Comparison of ENCODE assay signal across 26 cellular contexts in the genomic region with DNA sequence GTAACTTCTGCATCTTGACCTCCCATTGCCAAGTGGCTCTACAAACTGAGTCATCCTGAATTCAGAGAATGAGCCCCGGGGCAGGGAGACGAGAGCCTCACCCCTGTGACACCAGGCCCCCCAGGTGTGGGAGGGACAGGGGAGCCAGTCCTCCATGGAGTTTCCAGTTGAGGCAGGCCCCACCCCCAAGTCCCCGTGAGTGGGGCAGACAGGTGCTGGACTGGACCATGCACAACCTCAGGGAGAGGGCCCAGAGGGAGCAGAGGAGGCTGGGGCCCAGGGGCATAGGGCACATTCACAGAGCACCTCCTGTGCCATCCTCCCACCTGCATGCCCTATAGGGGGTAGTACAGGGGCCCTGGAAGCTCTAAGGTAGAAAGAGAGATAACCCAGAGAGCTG.
"Had no signal": no experiment of that assay in that cellular context is flagged by ENCODE, and none has a peak within 500 bp of the region (broad histone marks: within the 10 kb centered on the region; RNA-seq: fewer than 3 reads in every experiment).

No MANE protein-coding gene starts in this region.

- H3K4me3 ChIP-seq: heart right ventricle, hepatocyte, left lung, lower lobe of right lung, pancreas, prostate gland, sigmoid colon, spleen, suprapubic skin, thoracic aorta, tibial artery, upper lobe of right lung had no signal

- H3K4me1 Mint-ChIP-seq: mesothelial cell of epicardium had no signal

- H3K27ac ChIP-seq: heart right ventricle, hepatocyte, left lung, lower lobe of right lung, pancreas, prostate gland, sigmoid colon, spleen, suprapubic skin, thoracic aorta, tibial artery, upper lobe of right lung had no signal

- H3K4me1 ChIP-seq: heart right ventricle, prostate gland, sigmoid colon, suprapubic skin, tibial artery, upper lobe of right lung had no signal

- H3K36me3 ChIP-seq: lower lobe of right lung, pancreas, prostate gland, sigmoid colon, suprapubic skin, thoracic aorta, tibial artery, upper lobe of right lung had no signal

- H3K27ac Mint-ChIP-seq: mesothelial cell of epicardium; naive B cell; stimulated activated effector memory CD8-positive, alpha-beta T cell treated with anti-CD3 and anti-CD28 coated beads, Interleukin-12 subunit alpha, Interleukin-12 subunit beta, amount 100 ng/mL, for 72 hours had no signal

- H2AFZ ChIP-seq: hepatocyte had no signal

- H3K36me3 Mint-ChIP-seq: mesothelial cell of epicardium, natural killer cell had no signal

- H3K4me2 ChIP-seq: hepatocyte had no signal

- H3K79me2 ChIP-seq: hepatocyte had no signal

- H3K9me3 Mint-ChIP-seq: mesothelial cell of epicardium; naive B cell; stimulated activated effector memory CD8-positive, alpha-beta T cell treated with anti-CD3 and anti-CD28 coated beads, Interleukin-12 subunit alpha, Interleukin-12 subunit beta, amount 100 ng/mL, for 72 hours had no signal

- H3K4me3 Mint-ChIP-seq: mesothelial cell of epicardium; natural killer cell; stimulated activated effector memory CD8-positive, alpha-beta T cell treated with anti-CD3 and anti-CD28 coated beads, Interleukin-12 subunit alpha, Interleukin-12 subunit beta, amount 100 ng/mL, for 72 hours had no signal

- H3K27me3 Mint-ChIP-seq: naive B cell had no signal

- DNase-seq: heart right ventricle; left colon; lower lobe of right lung; mammary epithelial cell; mesenchymal stem cell; naive B cell; natural killer cell; nucleus accumbens; retina; sigmoid colon; small intestine; spleen; stimulated activated CD4-positive, alpha-beta T cell treated with anti-CD3 and anti-CD28 coated beads, Interleukin-4, amount 100 ng/mL, for 24 hours; stimulated activated naive CD4-positive, alpha-beta T cell treated with Interleukin-2 at 50 U/mL for 16 hours; tibial artery; trophoblast cell; upper lobe of right lung had no signal

- H3K27me3 ChIP-seq: hepatocyte, spleen had no signal

- H3K9me3 ChIP-seq: left lung, lower lobe of right lung, pancreas, prostate gland, sigmoid colon, spleen, suprapubic skin, thoracic aorta, upper lobe of right lung had no signal

- FAIRE-seq: keratinocyte, pancreas, small intestine had no signal
